In genomic region chr7:122544463-122544862, GRCh38 we compare ENCODE assay signal across 10 cellular contexts.
DNase-seq lines count a peak whose midpoint lies in the region; ATAC-seq and TF ChIP-seq lines count a peak whose summit lies in the region.
"Had no signal": no experiment of that assay in that cellular context is flagged by ENCODE, and none has a peak within 500 bp of the region (broad histone marks: within the 10 kb centered on the region; RNA-seq: fewer than 3 reads in every experiment).

No MANE protein-coding gene starts in this region.

- H3K4me3 ChIP-seq in OCI-LY7 (ENCODE audit: low read depth, low read length, poor library complexity, severe bottlenecking), result no peak overlapping the region

- no peak overlapping the region for H3K4me2 ChIP-seq in OCI-LY7 (ENCODE audit: low read length)

- no peak for TF ChIP-seq CTCF in OCI-LY7 (conservative IDR thresholded peaks at IDR 0.05; ENCODE audit: low read length)

- no peaks in the 10 kb centered on the region for H3K79me2 ChIP-seq in OCI-LY7 (ENCODE audit: insufficient read depth, low read depth, low read length)

- DNase-seq in Ammon's horn (ENCODE audit: low spot score) (peak; percentile 77), OCI-LY7 (ENCODE audit: low spot score) (peak; percentile 43), DMS79 treated with DMSO at 0.1 percent for 48 hours (lab: John Stamatoyannopoulos, UW) (no peak), NCI-H526 treated with DMSO at 0.1 percent for 48 hours (lab: John Stamatoyannopoulos, UW) (no peak), cerebellum (ENCODE audit: low spot score) (no peak), hepatic stellate cell (ENCODE audit: low spot score) (no peak)
- DNase-seq: activated naive CD4-positive, alpha-beta T cell treated with anti-CD3 and anti-CD28 coated beads, Interleukin-2, amount 10 ng/mL, durations not matched to agents 7 days and 5 days; stimulated activated CD4-positive, alpha-beta T cell treated with anti-CD3 and anti-CD28 coated beads, Interleukin-4, amount 100 ng/mL, for 24 hours had no signal

- H4K20me1 ChIP-seq in OCI-LY7 (ENCODE audit: insufficient read depth, low read length), result no peaks in the 10 kb centered on the region

- BruUV-seq in OCI-LY7 (replicated peaks; lab: Mats Ljungman, UMichigan), result no TSS peak

- ATAC-seq in GM19397 (IDR thresholded peaks at IDR 0.05; ENCODE audit: unreplicated experiment), result peak; percentile 91
- peak; percentile 98 for ATAC-seq in HG03025 (IDR thresholded peaks at IDR 0.05; ENCODE audit: low FRiP score, unreplicated experiment)

- intact Hi-C loops in OCI-LY7 (cut with micrococcal nuclease; ENCODE audit: unreplicated experiment), result no loop called here

- no peaks in the 10 kb centered on the region for H3K9me3 ChIP-seq in OCI-LY7 (ENCODE audit: low read length)

- no peaks in the 10 kb centered on the region for H3K4me1 ChIP-seq in OCI-LY7 (ENCODE audit: insufficient read depth, low read length, poor library complexity, severe bottlenecking)

- CTCF ChIA-PET in OCI-LY7 (lab: Charles Lee; ENCODE audit: unreplicated experiment), result no interaction called here

- H3K36me3 ChIP-seq in OCI-LY7 (ENCODE audit: insufficient read depth, low read length), result no peaks in the 10 kb centered on the region

- H3K27ac ChIP-seq in OCI-LY7 (ENCODE audit: low read depth, low read length, poor library complexity, severe bottlenecking), result no peak overlapping the region

- H3K9me2 ChIP-seq in OCI-LY7 (ENCODE audit: insufficient read depth, low read length), result no peaks in the 10 kb centered on the region

- H2AFZ ChIP-seq in OCI-LY7 (ENCODE audit: low read length), result no peak overlapping the region

- POLR2A ChIA-PET in OCI-LY7 (lab: Charles Lee), result interaction anchor here (0.9 kb wide), 1 partner anchor 11 kb away, joined by 3 read pairs; no protein-coding TSS in a partner anchor

Comparison
In these comparisons a context has a peak if more than half of its experiments do, and no peak if none do; other contexts are left out.
1. DNase-seq: peak in Ammon's horn (single experiment) and OCI-LY7 (single experiment); none in DMS79 treated with DMSO at 0.1 percent for 48 hours (single experiment), NCI-H526 treated with DMSO at 0.1 percent for 48 hours (single experiment), cerebellum (single experiment) and hepatic stellate cell (single experiment).